9 cellular contexts compared by ENCODE assay signal in the genomic region with DNA sequence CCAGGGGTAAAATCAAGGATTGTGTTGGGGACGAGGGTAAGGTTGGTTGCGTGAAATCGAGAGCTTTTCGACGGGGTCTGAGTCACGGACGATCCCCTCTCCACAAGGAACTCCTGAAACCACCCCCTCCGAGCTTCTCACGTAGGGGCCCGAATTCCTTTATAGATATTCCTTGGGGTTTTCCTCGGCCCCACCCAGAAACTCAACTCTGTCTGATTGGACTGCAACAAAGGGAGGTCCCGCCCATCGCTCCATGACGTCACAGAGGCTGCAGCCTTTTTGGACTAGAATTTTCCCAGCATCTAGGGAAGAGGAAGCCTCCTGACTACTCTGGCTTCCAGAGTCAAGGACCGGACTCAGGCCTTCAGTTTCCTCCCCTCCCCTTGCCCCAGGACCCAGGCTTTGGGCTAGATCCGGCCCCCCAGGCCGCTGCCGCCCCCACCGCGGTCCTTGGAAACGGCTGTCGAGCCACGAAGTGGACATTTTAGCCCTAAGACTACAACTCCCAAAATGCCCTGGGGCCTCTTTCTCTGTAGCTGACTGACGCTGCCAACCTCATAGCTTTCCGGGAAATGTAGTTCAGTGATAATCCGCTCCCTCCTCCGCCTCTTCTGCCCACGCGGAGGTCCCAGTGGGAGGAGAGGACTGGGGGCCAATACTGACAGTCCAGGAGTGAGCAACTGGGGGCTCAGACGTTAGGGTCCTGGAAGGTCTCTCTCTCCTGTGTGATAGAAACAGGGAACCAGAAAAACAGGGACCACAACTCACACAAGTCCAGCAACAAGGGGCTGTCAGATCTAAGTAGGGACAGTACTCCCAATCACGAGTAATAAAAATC. TPM values are rescaled to one million over a fixed set of nuclear protein-coding genes. Genes with fewer than 3 reads are reported as not detected.
A peak's percentile ranks its signal among the peaks of the same experiment; 100 is the strongest.
DNase-seq lines count a peak whose midpoint lies in the region; ATAC-seq and TF ChIP-seq lines count a peak whose summit lies in the region.
"Had no signal": no experiment of that assay in that cellular context is flagged by ENCODE, and none has a peak within 500 bp of the region (broad histone marks: within the 10 kb centered on the region; RNA-seq: fewer than 3 reads in every experiment).

Gene IZUMO1 (minus strand): TSS at position 172 of the 838 bp plus-strand sequence. CDS start 1,050 bp downstream, outside the sequence.

- peak within 1 kb of the TSS; percentile 58; the same call in 1 of the 2 replicates for H2AFZ ChIP-seq in PC-9
- peak within 1 kb of the TSS; percentile 90 for H2AFZ ChIP-seq in osteoblast (ENCODE audit: low read length)

- H3K27ac ChIP-seq in PC-9 (no peak within 1 kb of the TSS), adrenal gland (peak within 1 kb of the TSS in 4 of 5 donors; percentile 58 to 88 (median 72)), heart left ventricle (peak within 1 kb of the TSS; percentile 61 to 93 (median 88)), osteoblast (ENCODE audit: low read depth, low read length) (peak within 1 kb of the TSS; percentile 62), aorta (ENCODE audit: low read depth in 1 of 2, low read length in 2 of 2) (no peak within 1 kb of the TSS)
- H3K27ac ChIP-seq: VCaP had no signal

- TF ChIP-seq CTCF in GM12865 (IDR thresholded peaks at IDR 0.05; ENCODE audit: insufficient read depth, low read depth, low read length, missing control alignments), result no peak
- no peak for TF ChIP-seq CTCF in PC-9 (conservative IDR thresholded peaks at IDR 0.05)
- no peak for TF ChIP-seq CTCF in adrenal gland (IDR thresholded peaks at IDR 0.05)
- TF ChIP-seq CTCF in heart left ventricle (IDR thresholded peaks at IDR 0.05), result no peak
- no peak for TF ChIP-seq CTCF in osteoblast (IDR thresholded peaks at IDR 0.05; ENCODE audit: extremely low read depth, low read depth, low read length)

- CTCF ChIA-PET in PC-9 (lab: Charles Lee), result interaction anchor here (0.6 to 1.0 kb wide), 3 partner anchors 8 to 266 kb away, joined by 3 to 4 read pairs (median 3); no protein-coding TSS in a partner anchor

- H3K9me2 ChIP-seq in PC-9 (ENCODE audit: insufficient read depth), result no peaks in the 10 kb centered on the region

- H3K4me1 ChIP-seq in PC-9 (replicated peaks; ENCODE audit: insufficient read depth), result peaks cover 8% of the 10 kb centered on the region
- peaks cover 0 to 7% of the 10 kb centered on the region in 2 donors for H3K4me1 ChIP-seq in adrenal gland (replicated peaks in 1 of 2)
- H3K4me1 ChIP-seq in heart left ventricle, result peaks cover 0 to 23% (median 10%) of the 10 kb centered on the region in 12 donors
- peaks cover 5% of the 10 kb centered on the region for H3K4me1 ChIP-seq in osteoblast (ENCODE audit: insufficient read depth, low read length)
- H3K4me1 ChIP-seq in aorta (ENCODE audit: control insufficient read depth in 1 of 2, insufficient read depth in 2 of 2, low read length in 2 of 2), result no peaks in the 10 kb centered on the region

- H3K4me2 ChIP-seq in PC-9 (peak within 1 kb of the TSS; percentile 81), osteoblast (ENCODE audit: insufficient read depth, low read length) (peak within 1 kb of the TSS; percentile 84)

- H3K36me3 ChIP-seq in PC-9 (ENCODE audit: low read depth) (0 out of 2 replicates have a peak, but pooled peaks cover 10% of the 10 kb centered on the region), adrenal gland (replicated peaks in 1 of 2) (no peaks in the 10 kb centered on the region), heart left ventricle (peaks cover 0 to 5% (median 0%) of the 10 kb centered on the region in 9 donors), osteoblast (ENCODE audit: insufficient read depth, low read length) (no peaks in the 10 kb centered on the region), aorta (ENCODE audit: control insufficient read depth in 1 of 2, insufficient read depth in 2 of 2, low read length in 1 of 2) (no peaks in the 10 kb centered on the region)

- H3K79me2 ChIP-seq in PC-9 (ENCODE audit: low read depth) (peaks cover 27% of the 10 kb centered on the region), osteoblast (ENCODE audit: insufficient read depth, low read length) (no peaks in the 10 kb centered on the region)

- intact Hi-C loops in PC-9 (cut with micrococcal nuclease; ENCODE audit: unreplicated experiment) (no loop called here), adrenal gland (cut with DNase I) (no loop called here), heart left ventricle (cut with DNase I) (no loop called here), aorta (cut with DNase I) (no loop called here)

- H3K27me3 ChIP-seq in PC-9 (ENCODE audit: insufficient read depth, low read depth) (no peaks in the 10 kb centered on the region), adrenal gland (no peaks in the 10 kb centered on the region), heart left ventricle (peaks cover 0 to 14% (median 0%) of the 10 kb centered on the region in 9 donors), osteoblast (ENCODE audit: insufficient read depth, low read length) (peaks cover 33% of the 10 kb centered on the region), aorta (ENCODE audit: control insufficient read depth in 1 of 2, insufficient read depth in 2 of 2, low read length in 1 of 2) (no peaks in the 10 kb centered on the region)

- no peaks in the 10 kb centered on the region; the same call in 1 of the 2 replicates for H4K20me1 ChIP-seq in PC-9 (ENCODE audit: insufficient read depth)
- H4K20me1 ChIP-seq in osteoblast (ENCODE audit: insufficient read depth, low read length), result no peaks in the 10 kb centered on the region

- TF ChIP-seq POLR2A in adrenal gland (IDR thresholded peaks at IDR 0.05) (peak in 1 of 2 donors; percentile 28), heart left ventricle (IDR thresholded peaks at IDR 0.05) (peak in 1 of 2 donors; percentile 21)

- H3K9me3 ChIP-seq in PC-9 (ENCODE audit: insufficient read depth, low read depth) (no peaks in the 10 kb centered on the region), adrenal gland (replicated peaks in 1 of 3) (no peaks in the 10 kb centered on the region), heart left ventricle (no peaks in the 10 kb centered on the region), osteoblast (ENCODE audit: low read depth, low read length) (no peaks in the 10 kb centered on the region), aorta (ENCODE audit: control insufficient read depth, low read length) (no peaks in the 10 kb centered on the region)

- DNase-seq in GM12865 (ENCODE audit: low read depth), result peak; percentile 40
- peak; percentile 70 to 76 for DNase-seq in PC-9
- peak; percentile 76 to 95 (median 88) for DNase-seq in adrenal gland
- peak; percentile 85 to 91 (median 88) for DNase-seq in heart left ventricle
- DNase-seq in osteoblast (ENCODE audit: insufficient read length, low spot score, missing footprints), result peak; percentile 99
- peak; percentile 90 to 91 for DNase-seq in aorta
- DNase-seq in NCI-H2107 treated with DMSO at 0.1 percent for 48 hours (lab: John Stamatoyannopoulos, UW; ENCODE audit: unreplicated experiment), result no peak
- DNase-seq in AML-193 (lab: John Stamatoyannopoulos, UW), result no peak

- 10 to 23% (median 16%) methylated on average over 21 to 31 of the region's 31 CpGs for WGBS in adrenal gland, 4 donors
- WGBS in heart left ventricle, 4 donors, result 5 to 11% (median 8%) methylated on average over 25 to 31 of the region's 31 CpGs
- WGBS in aorta, 2 donors, result 5 to 6% methylated on average over 31 of the region's 31 CpGs

- POLR2A ChIA-PET in PC-9 (lab: Charles Lee; ENCODE audit: unreplicated experiment), result interaction anchor here (0.7 kb wide), 1 partner anchor 272 kb away, joined by 10 read pairs; no protein-coding TSS in a partner anchor

- H3F3A ChIP-seq in PC-9 (ENCODE audit: insufficient read depth, low read depth), result peaks cover 18% of the 10 kb centered on the region

- H3K4me3 ChIP-seq in GM12865 (ENCODE audit: low read depth, low read length) (no peak within 1 kb of the TSS), PC-9 (peak within 1 kb of the TSS; percentile 60), adrenal gland (peak within 1 kb of the TSS in 2 of 4 donors; percentile 21 to 52), heart left ventricle (peak within 1 kb of the TSS in 11 of 12 donors; percentile 20 to 60 (median 49)), osteoblast (ENCODE audit: insufficient read depth, low read length) (peak within 1 kb of the TSS; percentile 73), aorta (ENCODE audit: low read length in 2 of 2) (peak within 1 kb of the TSS in 1 of 2 donors; percentile 4)

- ATAC-seq in heart left ventricle, result peak; percentile 73 to 89 (median 84)
- peak; percentile 87 for ATAC-seq in aorta (ENCODE audit: low FRiP score)

- BruUV-seq in PC-9 (replicated peaks; lab: Mats Ljungman, UMichigan), result TSS peak; percentile 39

RNA-seq across cellular contexts. Expression of gene IZUMO1, which starts in this region (rescaled TPM):
- 2.2 and 3.0 TPM in 2 replicates for total RNA-seq in PC-9 (2021)
- 1 to 10 TPM in 3 of 8 donors, under 1 TPM in 2, not detected in 3; 0.70 to 2.9 (median 1.8) TPM for total RNA-seq in adrenal gland
- polyA plus RNA-seq in adrenal gland, result 1 to 10 TPM in 2 of 3 donors, under 1 TPM in 1; 0.59 to 1.2 (median 1.2) TPM
- total RNA-seq in heart left ventricle, result under 1 TPM; 0.13 to 0.56 (median 0.42) TPM
- under 1 TPM; 0.53 to 0.93 TPM for polyA plus RNA-seq in heart left ventricle
- not detected in 2 replicates for total RNA-seq in osteoblast
- total RNA-seq in aorta, result 1 to 10 TPM in 1 of 2 donors, under 1 TPM in 1; 0.66 to 1.6 TPM
- polyA plus RNA-seq in aorta, result under 1 TPM in 1 of 2 donors, not detected in 1; 0.10 TPM

Comparison
In these comparisons a context has a peak if more than half of its experiments do, and no peak if none do; other contexts are left out.
1. Peak in DNase-seq, ATAC-seq, H3K4me3 ChIP-seq and H3K27ac ChIP-seq in heart left ventricle; RNA of the gene not detected or under 1 TPM.
2. Peak in DNase-seq, H3K4me3 ChIP-seq, H3K27ac ChIP-seq and H3K4me2 ChIP-seq in osteoblast; RNA of the gene not detected or under 1 TPM.
3. DNase-seq: peak in GM12865 (single experiment), PC-9 (2 of 2), adrenal gland (7 of 7) and aorta (2 of 2); none in NCI-H2107 treated with DMSO at 0.1 percent for 48 hours (single experiment) and AML-193 (0 of 2).
4. H3K27ac ChIP-seq: peak in adrenal gland (4 of 5); none in PC-9 (single experiment) and aorta (0 of 2).